23 cellular contexts compared by ENCODE assay signal in the genomic region with DNA sequence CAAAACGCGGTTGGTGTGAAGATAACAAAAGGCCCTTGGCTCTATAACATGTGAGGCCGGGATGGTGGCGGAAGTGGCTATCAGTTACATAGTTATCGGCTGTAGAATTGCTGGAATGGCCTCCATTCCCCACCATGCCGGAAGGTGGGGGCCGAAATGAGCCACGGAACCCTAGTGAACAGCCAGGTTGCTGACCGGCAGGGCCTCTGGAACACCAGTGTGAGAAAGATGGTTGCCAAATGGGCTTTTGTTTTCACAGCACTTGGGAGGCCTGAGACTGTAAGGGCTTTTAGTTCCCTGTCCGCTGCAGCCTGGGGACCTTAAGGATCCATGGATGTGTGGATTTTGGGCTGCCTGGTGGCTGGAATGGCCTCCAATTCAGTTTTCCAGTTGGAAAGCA. TPM values are rescaled to one million over a fixed set of nuclear protein-coding genes. Genes with fewer than 3 reads are reported as not detected.
"Had no signal": no experiment of that assay in that cellular context is flagged by ENCODE, and none has a peak within 500 bp of the region (broad histone marks: within the 10 kb centered on the region; RNA-seq: fewer than 3 reads in every experiment).

No MANE protein-coding gene starts in this region.

- ATAC-seq: HepG2, Panc1, PC-3 had no signal

- H3K9ac ChIP-seq: KMS-11, SK-N-SH had no signal

- H3K4me2 ChIP-seq: KMS-11, SK-N-SH had no signal

- DNase-seq: IMR-90, Kasumi-1, MM.1S, NCI-H1092 treated with DMSO at 0.1 percent for 48 hours, NCI-H1436, NCI-H187, NCI-H2029, NCI-H2081 treated with DMSO at 0.1 percent for 48 hours, NCI-H2171, NCI-H226, NCI-H446, NCI-H510A, NCI-H524 treated with DMSO at 0.1 percent for 48 hours, NCI-H69, NCI-H774, PC-3, SHP77, SK-N-SH had no signal

- H3K27ac ChIP-seq: KMS-11, RWPE1 had no signal

- H3K9me3 ChIP-seq: SK-N-SH had no signal

- FAIRE-seq: HepG2 had no signal

RNA-seq across cellular contexts. Expression of gene ARX, which starts 23.3 kb away (rescaled TPM):
- total RNA-seq: HepG2, IMR-90, M059J, PC-3 had no signal
- polyA plus RNA-seq: HepG2, IMR-90, SK-N-SH had no signal
